1 cellular context compared by ENCODE assay signal in the genomic region with DNA sequence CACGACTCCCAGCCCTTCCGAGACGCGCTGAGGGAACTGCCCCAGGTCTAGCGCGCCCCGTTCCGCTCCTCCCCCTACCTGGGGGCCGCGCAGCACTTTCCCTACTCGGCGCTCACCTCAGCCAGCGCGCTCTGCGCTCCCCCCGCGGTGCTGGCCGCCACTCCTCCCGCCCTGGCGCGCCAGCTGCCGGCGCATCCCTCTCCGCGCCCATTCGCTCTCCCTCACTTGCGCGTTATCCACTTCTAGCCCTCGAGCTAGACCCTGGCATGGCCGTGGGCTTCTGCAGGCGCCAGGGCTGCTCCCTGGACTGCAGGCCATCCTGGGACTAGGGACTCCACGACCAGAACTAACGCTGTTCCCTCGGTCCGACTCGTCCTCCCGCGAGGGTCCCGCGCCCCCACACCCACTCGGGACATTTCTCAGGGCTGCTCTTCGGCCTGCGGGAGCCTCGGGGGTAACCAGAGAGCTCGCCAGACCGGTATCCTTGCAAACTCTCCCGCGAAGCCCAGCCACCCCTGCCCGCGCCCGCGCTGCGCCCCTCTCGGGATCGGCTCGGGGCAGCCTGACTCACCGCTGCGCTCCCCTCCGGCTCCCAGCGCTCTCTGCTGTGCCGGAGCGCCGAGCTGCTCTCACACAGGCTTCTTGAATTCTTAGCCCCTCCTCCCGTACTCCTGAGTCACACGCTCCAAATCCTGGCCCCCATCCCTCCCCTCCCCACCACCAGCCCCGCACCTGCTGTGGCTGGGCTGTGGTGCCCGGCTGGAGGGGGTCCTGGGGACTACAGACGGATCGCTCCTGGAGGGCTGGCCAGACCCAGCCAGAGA.
TF ChIP-seq lines count a peak whose summit lies in the region.

Gene NGF, minus strand, starts transcription at position 617 of the 824 bp plus-strand sequence. CDS start 51,454 bp downstream, outside the sequence.

TF ChIP-seq in HEK293, 187 proteins besides CTCF, POLR2A, EP300 and RAD21 (continued from another document and continues in another):
- TF ChIP-seq ZNF639 (tag by site-specific recombination; IDR thresholded peaks at IDR 0.05) = no peak
- TF ChIP-seq REST (tag by site-specific recombination; IDR thresholded peaks at IDR 0.05) = no peak; the same call in 1 of the 2 replicates
- no peak for TF ChIP-seq ZNF214 (tag by site-specific recombination; IDR thresholded peaks at IDR 0.05; ENCODE audit: borderline replicate concordance)
- TF ChIP-seq KLF17 (tag by site-specific recombination; IDR thresholded peaks at IDR 0.05) = 0 out of 2 replicates have a peak, but pooled peaks have one; percentile 31
- no peak for TF ChIP-seq HOXD13 (CRISPR knock-in tag; IDR thresholded peaks at IDR 0.05; ENCODE audit: borderline replicate concordance)
- no peak for TF ChIP-seq ZSCAN18 (tag by site-specific recombination; IDR thresholded peaks at IDR 0.05)
- TF ChIP-seq, protein P1, sequence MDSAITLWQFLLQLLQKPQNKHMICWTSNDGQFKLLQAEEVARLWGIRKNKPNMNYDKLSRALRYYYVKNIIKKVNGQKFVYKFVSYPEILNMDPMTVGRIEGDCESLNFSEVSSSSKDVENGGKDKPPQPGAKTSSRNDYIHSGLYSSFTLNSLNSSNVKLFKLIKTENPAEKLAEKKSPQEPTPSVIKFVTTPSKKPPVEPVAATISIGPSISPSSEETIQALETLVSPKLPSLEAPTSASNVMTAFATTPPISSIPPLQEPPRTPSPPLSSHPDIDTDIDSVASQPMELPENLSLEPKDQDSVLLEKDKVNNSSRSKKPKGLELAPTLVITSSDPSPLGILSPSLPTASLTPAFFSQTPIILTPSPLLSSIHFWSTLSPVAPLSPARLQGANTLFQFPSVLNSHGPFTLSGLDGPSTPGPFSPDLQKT (IDR thresholded peaks at IDR 0.05; ENCODE audit: borderline replicate concordance, low read depth, low read length) = no peak
- TF ChIP-seq FEZF1 (tag by site-specific recombination; IDR thresholded peaks at IDR 0.05) = no peak
- TF ChIP-seq ZNF660 (tag by site-specific recombination; IDR thresholded peaks at IDR 0.05) = peak; percentile 53; the same call in 1 of the 2 replicates
- TF ChIP-seq ZNF23 (tag by site-specific recombination; IDR thresholded peaks at IDR 0.05; ENCODE audit: borderline replicate concordance) = 0 out of 2 replicates have a peak, but pooled peaks have one; percentile 13
- TF ChIP-seq, protein P2, sequence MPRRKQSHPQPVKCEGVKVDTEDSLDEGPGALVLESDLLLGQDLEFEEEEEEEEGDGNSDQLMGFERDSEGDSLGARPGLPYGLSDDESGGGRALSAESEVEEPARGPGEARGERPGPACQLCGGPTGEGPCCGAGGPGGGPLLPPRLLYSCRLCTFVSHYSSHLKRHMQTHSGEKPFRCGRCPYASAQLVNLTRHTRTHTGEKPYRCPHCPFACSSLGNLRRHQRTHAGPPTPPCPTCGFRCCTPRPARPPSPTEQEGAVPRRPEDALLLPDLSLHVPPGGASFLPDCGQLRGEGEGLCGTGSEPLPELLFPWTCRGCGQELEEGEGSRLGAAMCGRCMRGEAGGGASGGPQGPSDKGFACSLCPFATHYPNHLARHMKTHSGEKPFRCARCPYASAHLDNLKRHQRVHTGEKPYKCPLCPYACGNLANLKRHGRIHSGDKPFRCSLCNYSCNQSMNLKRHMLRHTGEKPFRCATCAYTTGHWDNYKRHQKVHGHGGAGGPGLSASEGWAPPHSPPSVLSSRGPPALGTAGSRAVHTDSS (tag by site-specific recombination; IDR thresholded peaks at IDR 0.05) = no peak
- peak; percentile 90 for TF ChIP-seq ZNF341 (tag by site-specific recombination; IDR thresholded peaks at IDR 0.05; ENCODE audit: low read depth)
- peak; percentile 69; the same call in 1 of the 2 replicates for TF ChIP-seq GLIS1 (tag by site-specific recombination; IDR thresholded peaks at IDR 0.05)
- TF ChIP-seq ZNF248 (tag by site-specific recombination; IDR thresholded peaks at IDR 0.05) = no peak
- TF ChIP-seq PRDM4 (tag by site-specific recombination; IDR thresholded peaks at IDR 0.05) = no peak
- peak; percentile 99 for TF ChIP-seq ZBTB17 (tag by site-specific recombination; IDR thresholded peaks at IDR 0.05)
- TF ChIP-seq, protein P3, sequence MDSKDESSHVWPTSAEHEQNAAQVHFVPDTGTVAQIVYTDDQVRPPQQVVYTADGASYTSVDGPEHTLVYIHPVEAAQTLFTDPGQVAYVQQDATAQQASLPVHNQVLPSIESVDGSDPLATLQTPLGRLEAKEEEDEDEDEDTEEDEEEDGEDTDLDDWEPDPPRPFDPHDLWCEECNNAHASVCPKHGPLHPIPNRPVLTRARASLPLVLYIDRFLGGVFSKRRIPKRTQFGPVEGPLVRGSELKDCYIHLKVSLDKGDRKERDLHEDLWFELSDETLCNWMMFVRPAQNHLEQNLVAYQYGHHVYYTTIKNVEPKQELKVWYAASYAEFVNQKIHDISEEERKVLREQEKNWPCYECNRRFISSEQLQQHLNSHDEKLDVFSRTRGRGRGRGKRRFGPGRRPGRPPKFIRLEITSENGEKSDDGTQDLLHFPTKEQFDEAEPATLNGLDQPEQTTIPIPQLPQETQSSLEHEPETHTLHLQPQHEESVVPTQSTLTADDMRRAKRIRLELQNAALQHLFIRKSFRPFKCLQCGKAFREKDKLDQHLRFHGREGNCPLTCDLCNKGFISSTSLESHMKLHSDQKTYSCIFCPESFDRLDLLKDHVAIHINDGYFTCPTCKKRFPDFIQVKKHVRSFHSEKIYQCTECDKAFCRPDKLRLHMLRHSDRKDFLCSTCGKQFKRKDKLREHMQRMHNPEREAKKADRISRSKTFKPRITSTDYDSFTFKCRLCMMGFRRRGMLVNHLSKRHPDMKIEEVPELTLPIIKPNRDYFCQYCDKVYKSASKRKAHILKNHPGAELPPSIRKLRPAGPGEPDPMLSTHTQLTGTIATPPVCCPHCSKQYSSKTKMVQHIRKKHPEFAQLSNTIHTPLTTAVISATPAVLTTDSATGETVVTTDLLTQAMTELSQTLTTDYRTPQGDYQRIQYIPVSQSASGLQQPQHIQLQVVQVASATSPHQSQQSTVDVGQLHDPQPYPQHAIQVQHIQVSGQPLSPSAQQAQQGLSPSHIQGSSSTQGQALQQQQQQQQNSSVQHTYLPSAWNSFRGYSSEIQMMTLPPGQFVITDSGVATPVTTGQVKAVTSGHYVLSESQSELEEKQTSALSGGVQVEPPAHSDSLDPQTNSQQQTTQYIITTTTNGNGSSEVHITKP (tag by site-specific recombination; IDR thresholded peaks at IDR 0.05) = 0 out of 2 replicates have a peak, but pooled peaks have one; percentile 29
- 0 out of 2 replicates have a peak, but pooled peaks have one; percentile 32 for TF ChIP-seq ZNF623 (tag by site-specific recombination; IDR thresholded peaks at IDR 0.05)
- no peak for TF ChIP-seq ZNF677 (tag by site-specific recombination; IDR thresholded peaks at IDR 0.05)
- peak; percentile 47; the same call in 1 of the 2 replicates for TF ChIP-seq ZNF600 (tag by site-specific recombination; IDR thresholded peaks at IDR 0.05)
- TF ChIP-seq ZNF658 (tag by site-specific recombination; IDR thresholded peaks at IDR 0.05) = no peak
- TF ChIP-seq, protein P4, sequence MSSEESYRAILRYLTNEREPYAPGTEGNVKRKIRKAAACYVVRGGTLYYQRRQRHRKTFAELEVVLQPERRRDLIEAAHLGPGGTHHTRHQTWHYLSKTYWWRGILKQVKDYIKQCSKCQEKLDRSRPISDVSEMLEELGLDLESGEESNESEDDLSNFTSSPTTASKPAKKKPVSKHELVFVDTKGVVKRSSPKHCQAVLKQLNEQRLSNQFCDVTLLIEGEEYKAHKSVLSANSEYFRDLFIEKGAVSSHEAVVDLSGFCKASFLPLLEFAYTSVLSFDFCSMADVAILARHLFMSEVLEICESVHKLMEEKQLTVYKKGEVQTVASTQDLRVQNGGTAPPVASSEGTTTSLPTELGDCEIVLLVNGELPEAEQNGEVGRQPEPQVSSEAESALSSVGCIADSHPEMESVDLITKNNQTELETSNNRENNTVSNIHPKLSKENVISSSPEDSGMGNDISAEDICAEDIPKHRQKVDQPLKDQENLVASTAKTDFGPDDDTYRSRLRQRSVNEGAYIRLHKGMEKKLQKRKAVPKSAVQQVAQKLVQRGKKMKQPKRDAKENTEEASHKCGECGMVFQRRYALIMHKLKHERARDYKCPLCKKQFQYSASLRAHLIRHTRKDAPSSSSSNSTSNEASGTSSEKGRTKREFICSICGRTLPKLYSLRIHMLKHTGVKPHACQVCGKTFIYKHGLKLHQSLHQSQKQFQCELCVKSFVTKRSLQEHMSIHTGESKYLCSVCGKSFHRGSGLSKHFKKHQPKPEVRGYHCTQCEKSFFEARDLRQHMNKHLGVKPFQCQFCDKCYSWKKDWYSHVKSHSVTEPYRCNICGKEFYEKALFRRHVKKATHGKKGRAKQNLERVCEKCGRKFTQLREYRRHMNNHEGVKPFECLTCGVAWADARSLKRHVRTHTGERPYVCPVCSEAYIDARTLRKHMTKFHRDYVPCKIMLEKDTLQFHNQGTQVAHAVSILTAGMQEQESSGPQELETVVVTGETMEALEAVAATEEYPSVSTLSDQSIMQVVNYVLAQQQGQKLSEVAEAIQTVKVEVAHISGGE (tag by site-specific recombination; conservative IDR thresholded peaks at IDR 0.05; ENCODE audit: low read depth) = no peak
- no peak for TF ChIP-seq ZNF792 (tag by site-specific recombination; IDR thresholded peaks at IDR 0.05)
- no peak for TF ChIP-seq ZNF626 (tag by site-specific recombination; IDR thresholded peaks at IDR 0.05)
- TF ChIP-seq ZNF777 (tag by site-specific recombination; IDR thresholded peaks at IDR 0.05; ENCODE audit: borderline replicate concordance) = no peak
